ENCODE assay signal across 14 cellular contexts in the genomic region with DNA sequence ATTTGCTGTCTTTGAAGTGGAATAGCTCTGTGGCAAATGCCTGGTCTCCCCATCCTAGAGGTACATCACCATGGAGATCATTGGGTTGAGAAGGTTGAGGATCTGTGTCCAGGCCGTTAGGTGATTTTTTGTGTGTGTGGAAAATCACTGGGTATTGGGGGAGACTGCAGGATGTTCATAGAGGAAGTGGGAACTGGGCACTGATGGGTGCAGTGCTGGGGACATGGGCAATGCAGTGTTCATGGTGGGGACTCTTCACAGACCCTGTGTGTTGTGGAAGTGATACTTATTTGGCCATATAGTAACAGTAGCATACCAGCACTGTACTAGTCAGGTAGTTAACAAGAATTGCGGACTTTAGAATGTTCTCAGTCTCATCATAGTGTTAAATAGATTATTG. TPM values are rescaled to one million over a fixed set of nuclear protein-coding genes. Genes with fewer than 3 reads are reported as not detected.
DNase-seq lines count a peak whose midpoint lies in the region; ATAC-seq and TF ChIP-seq lines count a peak whose summit lies in the region.
"Had no signal": no experiment of that assay in that cellular context is flagged by ENCODE, and none has a peak within 500 bp of the region (broad histone marks: within the 10 kb centered on the region; RNA-seq: fewer than 3 reads in every experiment).

No MANE protein-coding gene starts in this region.

- H3K27me3 ChIP-seq in mesenchymal stem cell (ENCODE audit: control insufficient read depth in 1 of 2, insufficient read depth in 1 of 2, low read length in 2 of 2) (no peaks in the 10 kb centered on the region), right lobe of liver (no peaks in the 10 kb centered on the region)
- H3K27me3 ChIP-seq: BLaER1 treated with 17β-estradiol and CSF1 and Interleukin-3, amounts not matched to agents 10 nM and 100 nM had no signal

- H3K27ac ChIP-seq in mesenchymal stem cell (ENCODE audit: low read length, poor library complexity, severe bottlenecking) (no peak overlapping the region), right lobe of liver (no peak overlapping the region)
- H3K27ac ChIP-seq: BLaER1 treated with 17β-estradiol and CSF1 and Interleukin-3, amounts not matched to agents 10 nM and 100 nM had no signal

- H3K4me3 Mint-ChIP-seq in activated CD8-positive, alpha-beta memory T cell treated with anti-CD3 and anti-CD28 coated beads, Interleukin-2, amount 10 ng/mL, durations not matched to agents 7 days and 5 days: no peak overlapping the region
- H3K4me3 Mint-ChIP-seq: GM23338 had no signal

- intact Hi-C loops in right lobe of liver (cut with DNase I): no loop called here

- no peak for ATAC-seq in activated CD8-positive, alpha-beta memory T cell treated with anti-CD3 and anti-CD28 coated beads, Interleukin-2, amount 10 ng/mL, durations not matched to agents 7 days and 5 days
- ATAC-seq in right lobe of liver: no peak
- ATAC-seq: GM23338 had no signal

- H2AFZ ChIP-seq in mesenchymal stem cell (ENCODE audit: low read depth, low read length): no peak overlapping the region
- H2AFZ ChIP-seq: GM23338 had no signal

- CTCF ChIA-PET in activated CD8-positive, alpha-beta memory T cell treated with anti-CD3 and anti-CD28 coated beads, Interleukin-2, amount 10 ng/mL, durations not matched to agents 7 days and 5 days (lab: Charles Lee): no interaction called here

- H3K27me3 Mint-ChIP-seq in activated CD8-positive, alpha-beta memory T cell treated with anti-CD3 and anti-CD28 coated beads, Interleukin-2, amount 10 ng/mL, durations not matched to agents 7 days and 5 days: no peaks in the 10 kb centered on the region
- H3K27me3 Mint-ChIP-seq: CD4-positive, CD25-positive, alpha-beta regulatory T cell; IgD-negative memory B cell had no signal

- no peak overlapping the region for H2AK5ac ChIP-seq in mesenchymal stem cell (ENCODE audit: low read length, severe bottlenecking)

- no peak for DNase-seq in activated CD8-positive, alpha-beta memory T cell treated with anti-CD3 and anti-CD28 coated beads, Interleukin-2, amount 10 ng/mL, durations not matched to agents 7 days and 5 days
- DNase-seq in activated CD8-positive, alpha-beta memory T cell treated with anti-CD3 and anti-CD28 coated beads, Interleukin-2, amount 50 U/mL, for 4 hours: no peak
- DNase-seq in MV-4-11 (lab: John Stamatoyannopoulos, UW): peak; percentile 25
- no peak for DNase-seq in mesenchymal stem cell
- DNase-seq in SW480 (ENCODE audit: low spot score): no peak
- DNase-seq in right lobe of liver: no peak
- no peak for DNase-seq in ureter (ENCODE audit: low spot score)
- DNase-seq: ACHN; CD4-positive, CD25-positive, alpha-beta regulatory T cell; DMS 273 treated with DMSO at 0.1 percent for 48 hours; H7 had no signal

- no peak overlapping the region for H2BK5ac ChIP-seq in mesenchymal stem cell (ENCODE audit: low read depth, low read length, poor library complexity, severe bottlenecking)

- peak overlapping the region; percentile 27 for H3K27ac Mint-ChIP-seq in activated CD8-positive, alpha-beta memory T cell treated with anti-CD3 and anti-CD28 coated beads, Interleukin-2, amount 10 ng/mL, durations not matched to agents 7 days and 5 days
- H3K27ac Mint-ChIP-seq: GM23338, IgD-negative memory B cell had no signal

- H2BK15ac ChIP-seq in mesenchymal stem cell (ENCODE audit: low read depth, poor library complexity, severe bottlenecking): no peak overlapping the region

- no peaks in the 10 kb centered on the region for H3K36me3 ChIP-seq in mesenchymal stem cell (ENCODE audit: control insufficient read depth in 1 of 2, insufficient read depth in 2 of 2, low read depth in 1 of 2, low read length in 2 of 2)
- H3K36me3 ChIP-seq in right lobe of liver: no peaks in the 10 kb centered on the region

- no peak overlapping the region for H3K23ac ChIP-seq in mesenchymal stem cell (ENCODE audit: low read length in 2 of 2)

- no peak overlapping the region for H4K91ac ChIP-seq in mesenchymal stem cell (ENCODE audit: low read length)

- H3K4ac ChIP-seq in mesenchymal stem cell (ENCODE audit: low read depth in 1 of 2, low read length in 2 of 2): no peak overlapping the region

- H3K9me3 ChIP-seq in mesenchymal stem cell (ENCODE audit: control insufficient read depth, low read length): no peaks in the 10 kb centered on the region
- H3K9me3 ChIP-seq in right lobe of liver: no peaks in the 10 kb centered on the region

- peaks cover 27% of the 10 kb centered on the region for H3K36me3 Mint-ChIP-seq in activated CD8-positive, alpha-beta memory T cell treated with anti-CD3 and anti-CD28 coated beads, Interleukin-2, amount 10 ng/mL, durations not matched to agents 7 days and 5 days

- H3K9ac ChIP-seq in mesenchymal stem cell (ENCODE audit: low read length): no peak overlapping the region
- H3K9ac ChIP-seq: BLaER1 treated with 17β-estradiol and CSF1 and Interleukin-3, amounts not matched to agents 10 nM and 100 nM had no signal

- no peak overlapping the region for H3K14ac ChIP-seq in mesenchymal stem cell (ENCODE audit: low read length in 2 of 2)

- peaks cover 43% of the 10 kb centered on the region for H3K79me1 ChIP-seq in mesenchymal stem cell (replicated peaks; ENCODE audit: low read length, poor library complexity, severe bottlenecking)

- peak overlapping the region; percentile 51 for H4K8ac ChIP-seq in mesenchymal stem cell (ENCODE audit: low read length)

- TF ChIP-seq CTCF in right lobe of liver (IDR thresholded peaks at IDR 0.05): no peak

- no peak overlapping the region for H2BK120ac ChIP-seq in mesenchymal stem cell (ENCODE audit: low read depth, low read length)

- no peak overlapping the region for H3K18ac ChIP-seq in mesenchymal stem cell (ENCODE audit: low read depth in 1 of 2, low read length in 2 of 2)

- H3K4me3 ChIP-seq in mesenchymal stem cell (ENCODE audit: insufficient read depth in 1 of 2, low read depth in 1 of 2, low read length in 2 of 2) (no peak overlapping the region), right lobe of liver (no peak overlapping the region)
- H3K4me3 ChIP-seq: BLaER1 treated with 17β-estradiol and CSF1 and Interleukin-3, amounts not matched to agents 10 nM and 100 nM; GM23338 had no signal

- TF ChIP-seq POLR2A in right lobe of liver (IDR thresholded peaks at IDR 0.05): no peak

- H3K4me1 Mint-ChIP-seq in activated CD8-positive, alpha-beta memory T cell treated with anti-CD3 and anti-CD28 coated beads, Interleukin-2, amount 10 ng/mL, durations not matched to agents 7 days and 5 days: peaks cover 13% of the 10 kb centered on the region

- H3K4me2 ChIP-seq in mesenchymal stem cell (ENCODE audit: low read length, poor library complexity, severe bottlenecking): no peak overlapping the region
- H3K4me2 ChIP-seq: GM23338 had no signal

- no peak overlapping the region for H2BK12ac ChIP-seq in mesenchymal stem cell (ENCODE audit: low read length in 2 of 2)

- peaks cover 2% of the 10 kb centered on the region for H3K4me1 ChIP-seq in mesenchymal stem cell (ENCODE audit: control insufficient read depth, insufficient read depth, low read depth, low read length)
- H3K4me1 ChIP-seq in right lobe of liver: peaks cover 0 to 11% (median 5%) of the 10 kb centered on the region in 4 donors

- WGBS in mesenchymal stem cell: 95% methylated on average over 1 of the region's 2 CpGs
- 89% methylated on average over 2 of the region's 2 CpGs for WGBS in right lobe of liver (ENCODE audit: insufficient coverage, low coverage, low lambda C conversion rate, missing lambda C conversion rate)

- no peaks in the 10 kb centered on the region for H3K9me3 Mint-ChIP-seq in activated CD8-positive, alpha-beta memory T cell treated with anti-CD3 and anti-CD28 coated beads, Interleukin-2, amount 10 ng/mL, durations not matched to agents 7 days and 5 days (ENCODE audit: low read depth)
- H3K9me3 Mint-ChIP-seq: GM23338 had no signal

RNA-seq across cellular contexts. Expression of a gene that starts 34.9 kb away (rescaled TPM):
- 10 to 100 TPM; 21.5 to 31.7 TPM for total RNA-seq in activated CD8-positive, alpha-beta memory T cell treated with anti-CD3 and anti-CD28 coated beads, Interleukin-2, amount 10 ng/mL, durations not matched to agents 7 days and 5 days
- polyA plus RNA-seq in mesenchymal stem cell (2013, experiment 1 of 2): 8.4 TPM
- 8.0 TPM for polyA plus RNA-seq in mesenchymal stem cell (2013, experiment 2 of 2)
- total RNA-seq in right lobe of liver (10 to 100 TPM; 13.6 to 25.7 (median 14.5) TPM), ureter (69.6 TPM)
